Comparison of ENCODE assay signal across 8 cellular contexts in the genomic region with DNA sequence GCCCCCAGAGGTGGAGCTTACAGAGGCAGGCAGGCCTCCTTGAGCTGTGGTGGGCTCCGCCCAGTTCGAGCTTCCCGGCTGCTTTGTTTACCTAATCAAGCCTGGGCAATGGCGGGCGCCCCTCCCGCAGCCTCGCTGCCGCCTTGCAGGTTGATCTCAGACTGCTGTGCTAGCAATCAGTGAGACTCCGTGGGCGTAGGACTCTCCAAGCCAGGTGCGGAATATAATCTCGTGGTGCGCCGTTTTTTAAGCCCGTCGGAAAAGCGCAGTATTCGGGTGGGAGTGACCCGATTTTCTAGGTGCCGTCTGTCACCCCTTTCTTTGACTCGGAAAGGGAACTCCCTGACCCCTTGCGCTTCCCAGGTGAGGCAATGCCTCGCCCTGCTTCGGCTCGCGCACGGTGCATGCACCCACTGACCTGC. TPM values are rescaled to one million over a fixed set of nuclear protein-coding genes. Genes with fewer than 3 reads are reported as not detected.
A peak's percentile ranks its signal among the peaks of the same experiment; 100 is the strongest.
DNase-seq lines count a peak whose midpoint lies in the region; ATAC-seq and TF ChIP-seq lines count a peak whose summit lies in the region.
"Not testable (repeated sequence)": the region's sequence is repeated elsewhere in the genome, so short reads cannot be mapped to it uniquely, and the experiment has no call there.

No MANE protein-coding gene starts in this region.

- 3 to 9% methylated on average over 25 to 27 of the region's 27 CpGs for WGBS in GM23248 (ENCODE audit: low coverage in 1 of 2, low lambda C conversion rate in 2 of 2, missing lambda C conversion rate in 2 of 2), 2 experiments
- WGBS in mammary epithelial cell (ENCODE audit: low coverage, missing lambda C conversion rate): 1% methylated on average over 11 of the region's 27 CpGs
- 41% methylated on average over 14 of the region's 27 CpGs; no CpG with 5 or more reads in 1 of the 2 donors for WGBS in gastroesophageal sphincter (ENCODE audit: low coverage in 1 of 2), 2 donors
- 32 to 56% methylated on average over 17 to 27 of the region's 27 CpGs for WGBS in upper lobe of left lung, 2 donors

- not testable (repeated sequence) for H3K9me3 ChIP-seq in GM23248 (ENCODE audit: low read depth); RWPE2 (ENCODE audit: severe bottlenecking); mammary epithelial cell (replicated peaks; ENCODE audit: insufficient read depth, low read length); gastroesophageal sphincter; upper lobe of left lung

- not testable (repeated sequence) for TF ChIP-seq POLR2A in gastroesophageal sphincter (IDR thresholded peaks at IDR 0.05); upper lobe of left lung (IDR thresholded peaks at IDR 0.05)

- peaks cover 12% of the 10 kb centered on the region; the same call in 1 of the 2 replicates for H3K9me2 ChIP-seq in GM23248 (ENCODE audit: insufficient read depth)

- not testable (repeated sequence) for DNase-seq in GM23248; RWPE2 (ENCODE audit: low spot score); mammary epithelial cell; skeletal muscle cell (ENCODE audit: low read depth)
- DNase-seq in activated T-cell treated with anti-CD3 and anti-CD28 coated beads, Interleukin-2, amount 50 U/mL, for 24 hours: peak; percentile 60
- DNase-seq in mesothelial cell of epicardium (ENCODE audit: low spot score in 2 of 2, unreplicated experiment in 2 of 2): peak in 1 of 2 experiments; percentile 56
- DNase-seq in upper lobe of left lung: peak; percentile 31 to 85

- intact Hi-C loops in mammary epithelial cell (cut with micrococcal nuclease): not testable (repeated sequence)

- H2AFZ ChIP-seq in GM23248 (peak overlapping the region; percentile 100), mammary epithelial cell (ENCODE audit: low read depth, low read length) (peak overlapping the region; percentile 99)

- H3K27me3 ChIP-seq in GM23248 (replicated peaks; ENCODE audit: insufficient read depth); RWPE2 (ENCODE audit: insufficient read depth, poor library complexity, severe bottlenecking); mammary epithelial cell (ENCODE audit: insufficient read depth, low read length); gastroesophageal sphincter; upper lobe of left lung: not testable (repeated sequence)

- peak overlapping the region; percentile 99 for H3K4me3 ChIP-seq in GM23248
- peak overlapping the region; percentile 48 for H3K4me3 ChIP-seq in RWPE2 (ENCODE audit: severe bottlenecking)
- peak overlapping the region; percentile 51 to 68 (median 55) for H3K4me3 ChIP-seq in mammary epithelial cell (replicated peaks in 1 of 3; ENCODE audit: insufficient read depth in 1 of 3, low read depth in 2 of 3, low read length in 3 of 3)
- peak overlapping the region; percentile 54 to 78 for H3K4me3 ChIP-seq in gastroesophageal sphincter
- peak overlapping the region; percentile 31 for H3K4me3 ChIP-seq in skeletal muscle cell (ENCODE audit: low read depth, low read length)
- peak overlapping the region; percentile 2 to 56 (median 50) for H3K4me3 ChIP-seq in upper lobe of left lung

- dilution Hi-C loops in mammary epithelial cell (cut with HindIII; ENCODE audit: low sequenced_read_pairs): not testable (repeated sequence)

- H3K27ac Mint-ChIP-seq in activated T-cell treated with anti-CD3 and anti-CD28 coated beads, Interleukin-2, amount 50 U/mL, for 24 hours: peak overlapping the region; percentile 42
- peak overlapping the region; percentile 86 for H3K27ac Mint-ChIP-seq in mesothelial cell of epicardium

- CTCF ChIA-PET in mammary epithelial cell (lab: Charles Lee; ENCODE audit: low non-redundant PET): not testable (repeated sequence)

- not testable (repeated sequence) for H3K36me3 Mint-ChIP-seq in activated T-cell treated with anti-CD3 and anti-CD28 coated beads, Interleukin-2, amount 50 U/mL, for 24 hours (ENCODE audit: low read depth)
- peaks cover 16% of the 10 kb centered on the region for H3K36me3 Mint-ChIP-seq in mesothelial cell of epicardium

- H4K20me1 ChIP-seq in GM23248 (ENCODE audit: insufficient read depth); mammary epithelial cell (ENCODE audit: insufficient read depth, low read length): not testable (repeated sequence)

- not testable (repeated sequence) for H3F3A ChIP-seq in GM23248 (ENCODE audit: insufficient read depth)

- H3K4me2 ChIP-seq in GM23248 (ENCODE audit: unreplicated experiment) (peak overlapping the region; percentile 81), mammary epithelial cell (ENCODE audit: insufficient read depth, low read depth, low read length) (peak overlapping the region; percentile 75)

- H3K27ac ChIP-seq in GM23248 (peak overlapping the region; percentile 43; the same call in 1 of the 2 replicates), RWPE2 (ENCODE audit: poor library complexity, severe bottlenecking) (peak overlapping the region; percentile 62), mammary epithelial cell (ENCODE audit: insufficient read depth, low read depth, low read length) (peak overlapping the region; percentile 79), gastroesophageal sphincter (peak overlapping the region in 1 of 4 donors; percentile 47), upper lobe of left lung (peak overlapping the region in 3 of 4 donors; percentile 1 to 63 (median 63))

- not testable (repeated sequence) for H3K27me3 Mint-ChIP-seq in activated T-cell treated with anti-CD3 and anti-CD28 coated beads, Interleukin-2, amount 50 U/mL, for 24 hours; mesothelial cell of epicardium (ENCODE audit: low read depth)

- not testable (repeated sequence) for ATAC-seq in RWPE2 (ENCODE audit: low read depth); gastroesophageal sphincter; upper lobe of left lung (ENCODE audit: low FRiP score in 2 of 2)

- in situ Hi-C loops in GM23248 (cut with MboI); mammary epithelial cell (cut with MboI; ENCODE audit: low sequenced_read_pairs in 2 of 2): not testable (repeated sequence)

- H3K4me1 Mint-ChIP-seq in activated T-cell treated with anti-CD3 and anti-CD28 coated beads, Interleukin-2, amount 50 U/mL, for 24 hours (ENCODE audit: low read depth); mesothelial cell of epicardium: not testable (repeated sequence)

- H3K9ac ChIP-seq in GM23248 (peak overlapping the region; percentile 83), mammary epithelial cell (ENCODE audit: insufficient read depth, low read length) (peak overlapping the region; percentile 67)

- not testable (repeated sequence) for H3K9me3 Mint-ChIP-seq in activated T-cell treated with anti-CD3 and anti-CD28 coated beads, Interleukin-2, amount 50 U/mL, for 24 hours
- H3K9me3 Mint-ChIP-seq in mesothelial cell of epicardium: peaks cover 16% of the 10 kb centered on the region

- peaks cover 26% of the 10 kb centered on the region for H3K79me2 ChIP-seq in GM23248 (ENCODE audit: insufficient read depth)
- peaks cover 27% of the 10 kb centered on the region for H3K79me2 ChIP-seq in mammary epithelial cell (ENCODE audit: insufficient read depth, low read length)

- not testable (repeated sequence) for H3K4me1 ChIP-seq in GM23248 (ENCODE audit: insufficient read depth); mammary epithelial cell (ENCODE audit: insufficient read depth, low read length); gastroesophageal sphincter
- peaks cover 11% of the 10 kb centered on the region for H3K4me1 ChIP-seq in RWPE2 (ENCODE audit: insufficient read depth, poor library complexity, severe bottlenecking)
- H3K4me1 ChIP-seq in upper lobe of left lung: peaks cover 0 to 14% (median 1%) of the 10 kb centered on the region in 4 donors

- TF ChIP-seq CTCF in RWPE2 (IDR thresholded peaks at IDR 0.05; ENCODE audit: poor library complexity, severe bottlenecking); mammary epithelial cell (conservative IDR thresholded peaks at IDR 0.05 in 1 of 2, IDR thresholded peaks at IDR 0.05 in 1 of 2; ENCODE audit: extremely low read depth in 1 of 2, insufficient read depth in 1 of 2, low read depth in 1 of 2, low read length in 2 of 2); gastroesophageal sphincter (IDR thresholded peaks at IDR 0.05); mesothelial cell of epicardium (IDR thresholded peaks at IDR 0.05; ENCODE audit: unreplicated experiment); upper lobe of left lung (IDR thresholded peaks at IDR 0.05): not testable (repeated sequence)

- not testable (repeated sequence) for H3K36me3 ChIP-seq in GM23248 (ENCODE audit: low read depth); RWPE2 (ENCODE audit: low read depth); mammary epithelial cell (ENCODE audit: insufficient read depth, low read length); gastroesophageal sphincter; upper lobe of left lung

- not testable (repeated sequence) for H3K4me3 Mint-ChIP-seq in activated T-cell treated with anti-CD3 and anti-CD28 coated beads, Interleukin-2, amount 50 U/mL, for 24 hours; mesothelial cell of epicardium

- BruUV-seq in mammary epithelial cell (replicated peaks; lab: Mats Ljungman, UMichigan): not testable (repeated sequence)

- not testable (repeated sequence) for TF ChIP-seq EP300 in gastroesophageal sphincter (IDR thresholded peaks at IDR 0.05); upper lobe of left lung (IDR thresholded peaks at IDR 0.05)

RNA-seq across cellular contexts. Expression of gene FOCAD, which starts 25.8 kb away (rescaled TPM):
- 32.8 and 67.4 TPM in 2 replicates for total RNA-seq in GM23248 (2014; rRNA removed; shearing (Covaris generic))
- polyA plus RNA-seq in GM23248 (2016; fragmentation: Nextera tagmentation; extraction: Ambion mirVana) (18.6 and 20.8 TPM in 2 replicates), mammary epithelial cell (20.0 TPM)
- total RNA-seq in mammary epithelial cell (10 to 100 TPM; 22.5 to 48.2 TPM), gastroesophageal sphincter (10 to 100 TPM; 23.0 to 35.9 (median 30.4) TPM), mesothelial cell of epicardium (78.0 to 78.5 TPM (median 78.4 TPM) in 3 replicates), upper lobe of left lung (10 to 100 TPM; 21.0 to 83.8 (median 28.3) TPM)
- polyA minus RNA-seq in mammary epithelial cell: 176 TPM

RNA-seq across cellular contexts. Expression of gene MLLT3, which starts 36.0 kb away (rescaled TPM):
- total RNA-seq in GM23248 (2014; rRNA removed; shearing (Covaris generic)): 11.9 and 12.1 TPM in 2 replicates
- 7.1 and 7.5 TPM in 2 replicates for polyA plus RNA-seq in GM23248 (2016; fragmentation: Nextera tagmentation; extraction: Ambion mirVana)
- 10 to 100 TPM in 1 of 2 donors, 1 to 10 TPM in 1; 8.8 to 11.7 TPM for total RNA-seq in mammary epithelial cell
- 5.5 TPM for polyA plus RNA-seq in mammary epithelial cell
- 1.8 TPM for polyA minus RNA-seq in mammary epithelial cell
- total RNA-seq in gastroesophageal sphincter: 10 to 100 TPM; 21.2 to 37.2 (median 29.6) TPM
- total RNA-seq in mesothelial cell of epicardium: 41.4 to 45.8 TPM (median 42.5 TPM) in 3 replicates
- 10 to 100 TPM; 13.8 to 30.4 (median 20.9) TPM for total RNA-seq in upper lobe of left lung

Comparison
In these comparisons a context has a peak if more than half of its experiments do, and no peak if none do; other contexts are left out.
1. H3K4me3 ChIP-seq: peak in every context shown above with its lines; median percentile 99 in GM23248; 66 in gastroesophageal sphincter; 55 in mammary epithelial cell; 50 in upper lobe of left lung; 48 in RWPE2; 31 in skeletal muscle cell.